ENCODE assay signal across 12 cellular contexts in the genomic region with DNA sequence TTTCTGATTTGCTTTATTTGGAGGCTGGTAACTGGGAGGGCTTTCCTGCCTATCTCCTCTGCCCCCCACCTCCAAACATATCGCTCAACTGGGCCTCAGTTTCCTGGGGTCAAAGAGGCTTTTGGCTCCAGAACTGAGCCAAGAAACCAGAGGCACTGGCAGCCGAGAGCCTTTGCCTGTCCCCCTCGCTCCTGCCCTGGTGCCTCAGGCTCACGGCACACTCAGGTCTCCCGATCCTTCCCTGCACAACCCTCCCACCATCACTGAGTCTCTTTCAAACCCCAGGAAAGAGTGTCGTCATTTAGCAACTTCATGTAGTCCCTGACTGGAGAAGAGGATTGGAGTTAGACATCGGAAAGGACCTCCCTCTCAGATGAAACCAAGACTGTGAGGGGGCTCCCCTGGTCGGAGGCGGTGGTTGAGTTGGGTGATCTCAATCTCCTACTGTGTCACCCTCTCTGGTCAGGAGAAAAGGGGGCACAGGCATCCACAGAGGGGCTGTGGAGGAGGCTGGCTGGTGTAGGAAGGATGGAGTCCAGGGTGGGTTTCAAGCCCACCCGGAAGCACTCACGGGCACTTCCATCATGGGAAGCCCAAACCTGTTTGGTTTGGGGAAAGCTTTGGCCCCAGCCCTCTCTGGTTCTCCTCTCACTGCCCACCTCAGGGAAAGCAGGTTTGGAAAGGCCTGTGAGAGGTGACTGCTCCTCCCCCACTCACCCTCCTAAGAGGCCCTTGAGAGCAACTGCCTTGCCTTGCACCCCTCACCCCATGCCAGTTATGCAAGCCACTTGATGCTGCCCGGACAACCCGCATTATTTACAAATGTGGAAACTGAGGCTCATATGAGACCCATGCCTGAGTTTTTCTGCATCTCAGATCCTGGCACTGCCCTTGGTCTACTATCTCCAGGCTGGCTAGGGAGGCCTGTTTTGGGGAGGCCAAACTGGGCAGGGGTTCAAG.
DNase-seq lines count a peak whose midpoint lies in the region; ATAC-seq and TF ChIP-seq lines count a peak whose summit lies in the region.
"Had no signal": no experiment of that assay in that cellular context is flagged by ENCODE, and none has a peak within 500 bp of the region (broad histone marks: within the 10 kb centered on the region; RNA-seq: fewer than 3 reads in every experiment).

No MANE protein-coding gene starts in this region.

- dilution Hi-C loops in IMR-90 (cut with HindIII; ENCODE audit: low sequenced_read_pairs, unreplicated experiment) = no loop called here

- H2BK15ac ChIP-seq in IMR-90 (ENCODE audit: low read depth, low read length) = no peak overlapping the region

- H3K27me3 ChIP-seq in IMR-90 (ENCODE audit: control insufficient read depth, insufficient read depth, low read length) (no peaks in the 10 kb centered on the region), duodenal mucosa (ENCODE audit: control insufficient read depth in 1 of 2, insufficient read depth in 2 of 2, low read length in 2 of 2) (no peaks in the 10 kb centered on the region), mucosa of rectum (ENCODE audit: control insufficient read depth in 2 of 2, insufficient read depth in 2 of 2, low read length in 2 of 2) (no peaks in the 10 kb centered on the region)
- H3K27me3 ChIP-seq: neural progenitor cell, SJSA1 had no signal

- in situ Hi-C loops in IMR-90 (cut with MboI; ENCODE audit: low sequenced_read_pairs) = no loop called here

- 0 out of 2 replicates have a peak overlapping the region, but pooled peaks have one; percentile 19 for H3K14ac ChIP-seq in IMR-90 (replicated peaks; ENCODE audit: low read depth, low read length)

- H3K9me3 ChIP-seq in IMR-90 (ENCODE audit: control insufficient read depth, insufficient read depth, low read length) = no peaks in the 10 kb centered on the region
- no peaks in the 10 kb centered on the region for H3K9me3 ChIP-seq in duodenal mucosa (ENCODE audit: control insufficient read depth in 1 of 2, low read length in 2 of 2)
- H3K9me3 ChIP-seq in mucosa of rectum (ENCODE audit: control insufficient read depth in 2 of 2, low read length in 2 of 2) = no peaks in the 10 kb centered on the region
- H3K9me3 ChIP-seq: SJSA1 had no signal

- no peak overlapping the region for H2AFZ ChIP-seq in IMR-90 (replicated peaks; ENCODE audit: low read length, poor library complexity)
- H2AFZ ChIP-seq: GM23338, neural progenitor cell had no signal

- H3K4me1 ChIP-seq in IMR-90 (ENCODE audit: control insufficient read depth, insufficient read depth, low read length) (peaks cover 50% of the 10 kb centered on the region), duodenal mucosa (ENCODE audit: control insufficient read depth in 1 of 2, insufficient read depth in 2 of 2, low read length in 2 of 2) (peaks cover 16 to 42% of the 10 kb centered on the region in 2 donors), mucosa of rectum (ENCODE audit: control insufficient read depth in 2 of 2, insufficient read depth in 2 of 2, low read length in 2 of 2) (peaks cover 15 to 23% of the 10 kb centered on the region in 2 donors)

- CTCF ChIA-PET in IMR-90 (lab: Yijun Ruan, JAX) = no interaction called here

- H3K27ac ChIP-seq in IMR-90 (ENCODE audit: insufficient read depth, low read length) (no peak overlapping the region), duodenal mucosa (ENCODE audit: low read depth, low read length) (peak overlapping the region; percentile 64), mucosa of rectum (ENCODE audit: low read depth in 2 of 2, low read length in 2 of 2) (peak overlapping the region; percentile 60 to 86), substantia nigra (ENCODE audit: low read depth, low read length, poor library complexity, severe bottlenecking) (peak overlapping the region; percentile 89)
- H3K27ac ChIP-seq: neural progenitor cell, SJSA1 had no signal

- no peak overlapping the region for H2BK5ac ChIP-seq in IMR-90 (ENCODE audit: low read depth, low read length, poor library complexity, severe bottlenecking)

- H3K79me1 ChIP-seq in IMR-90 (ENCODE audit: low read depth in 1 of 2, low read length in 2 of 2) = peaks cover 11 to 82% of the 10 kb centered on the region in 2 experiments

- no peak overlapping the region for H4K8ac ChIP-seq in IMR-90 (ENCODE audit: low read depth in 2 of 2, low read length in 2 of 2)

- WGBS in IMR-90 (ENCODE audit: extremely low coverage in 2 of 2, insufficient read length in 1 of 2), 2 experiments = 90% methylated on average over 4 of the region's 13 CpGs; no CpG with 5 or more reads in 1 of the 2 experiments

- intact Hi-C loops in IMR-90 (cut with micrococcal nuclease) = no loop called here

- H4K91ac ChIP-seq in IMR-90 (ENCODE audit: insufficient read depth, low read depth, low read length) = no peak overlapping the region

- H3K23ac ChIP-seq in IMR-90 (ENCODE audit: low read depth, low read length) = 0 out of 2 replicates have a peak overlapping the region, but pooled peaks have one; percentile 14

- TF ChIP-seq RAD21 in IMR-90 (IDR thresholded peaks at IDR 0.05; ENCODE audit: low read length) = no peak

- H2AK9ac ChIP-seq in IMR-90 (replicated peaks; ENCODE audit: low read depth, low read length, poor library complexity) = peak overlapping the region; percentile 48

- BruUV-seq in IMR-90 (replicated peaks; lab: Mats Ljungman, UMichigan) = no TSS peak

- TF ChIP-seq CTCF in IMR-90 (conservative IDR thresholded peaks at IDR 0.05; ENCODE audit: low read depth, low read length) = no peak

- H3K4ac ChIP-seq in IMR-90 (ENCODE audit: low read depth, low read length) = no peak overlapping the region

- TF ChIP-seq POLR2A in IMR-90 (IDR thresholded peaks at IDR 0.05; ENCODE audit: low read depth, low read length) = no peak

- POLR2A ChIA-PET in IMR-90 (lab: Charles Lee; ENCODE audit: unreplicated experiment) = no interaction called here

- H3K4me3 ChIP-seq in IMR-90 (ENCODE audit: insufficient read depth, low read depth, low read length) (no peak overlapping the region), duodenal mucosa (ENCODE audit: low read depth in 1 of 2, low read length in 2 of 2) (peak overlapping the region; percentile 10 to 28), mucosa of rectum (ENCODE audit: low read length in 2 of 2) (peak overlapping the region; percentile 11 to 42)
- H3K4me3 ChIP-seq: GM23338, neural progenitor cell, SJSA1 had no signal

- no peak overlapping the region for H4K5ac ChIP-seq in IMR-90 (ENCODE audit: low read depth, low read length)

- peaks cover 47% of the 10 kb centered on the region for H3K9me1 ChIP-seq in IMR-90 (ENCODE audit: insufficient read depth, low read length)

- no peak overlapping the region for H3K18ac ChIP-seq in IMR-90 (ENCODE audit: low read depth, low read length)

- no peak overlapping the region for H2BK20ac ChIP-seq in IMR-90 (ENCODE audit: low read depth, low read length)

- H3K56ac ChIP-seq in IMR-90 (ENCODE audit: extremely low read depth, insufficient read depth, low read length) = no peak overlapping the region

- H2BK120ac ChIP-seq in IMR-90 (ENCODE audit: low read depth, low read length) = no peak overlapping the region; the same call in 1 of the 2 replicates

- H4K20me1 ChIP-seq in IMR-90 (ENCODE audit: insufficient read depth, low read length) = peaks cover 37% of the 10 kb centered on the region

- H2AK5ac ChIP-seq in IMR-90 (ENCODE audit: low read depth, low read length) = peak overlapping the region; percentile 55

- DNase-seq in IMR-90 (no peak), substantia nigra (lab: John Stamatoyannopoulos, UW) (no peak), HCEC 1CT (no peak), GM19240 (ENCODE audit: insufficient read length, low spot score) (no peak), NCI-H69 (lab: John Stamatoyannopoulos, UW) (no peak)
- DNase-seq: NCI-H2029 treated with DMSO at 0.1 percent for 48 hours had no signal

- no peak for ATAC-seq in IMR-90 (ENCODE audit: low read depth)
- no peak for ATAC-seq in HG03565 (IDR thresholded peaks at IDR 0.05; ENCODE audit: unreplicated experiment)
- ATAC-seq: GM23338 had no signal

- H3K4me2 ChIP-seq in IMR-90 (ENCODE audit: low read depth, low read length) = no peak overlapping the region
- H3K4me2 ChIP-seq: GM23338, neural progenitor cell had no signal

- H3K9ac ChIP-seq in IMR-90 (ENCODE audit: low read depth, low read length) = no peak overlapping the region
- H3K9ac ChIP-seq in duodenal mucosa (ENCODE audit: low read depth in 1 of 2, low read length in 2 of 2) = peak overlapping the region in 1 of 2 donors; percentile 41
- peak overlapping the region; percentile 45 to 47 for H3K9ac ChIP-seq in mucosa of rectum (ENCODE audit: low read depth in 1 of 2, low read length in 2 of 2)
- H3K9ac ChIP-seq: neural progenitor cell had no signal

- H3K36me3 ChIP-seq in IMR-90 (ENCODE audit: control insufficient read depth, insufficient read depth, low read length) = peaks cover 4% of the 10 kb centered on the region; the same call in 1 of the 2 replicates
- H3K36me3 ChIP-seq in duodenal mucosa (ENCODE audit: control insufficient read depth in 1 of 2, insufficient read depth in 2 of 2, low read length in 2 of 2) = no peaks in the 10 kb centered on the region
- no peaks in the 10 kb centered on the region for H3K36me3 ChIP-seq in mucosa of rectum (ENCODE audit: control insufficient read depth in 2 of 2, insufficient read depth in 2 of 2, low read length in 2 of 2)
- H3K36me3 ChIP-seq: neural progenitor cell, SJSA1 had no signal

TF ChIP-seq in IMR-90, 13 proteins besides CTCF, POLR2A, EP300 and RAD21 (continues in another document):
- TF ChIP-seq MAZ (IDR thresholded peaks at IDR 0.05; ENCODE audit: borderline replicate concordance, low read depth, low read length) (no peak), MAFK (IDR thresholded peaks at IDR 0.05; ENCODE audit: low read depth, low read length) (no peak), RCOR1 (IDR thresholded peaks at IDR 0.05; ENCODE audit: insufficient replicate concordance, low read length) (no peak), CHD1 (IDR thresholded peaks at IDR 0.05; ENCODE audit: low read depth, low read length) (no peak), SMC3 (IDR thresholded peaks at IDR 0.05; ENCODE audit: low read depth, low read length) (no peak), BHLHE40 (IDR thresholded peaks at IDR 0.05; ENCODE audit: low read depth, low read length) (no peak), RFX5 (IDR thresholded peaks at IDR 0.05; ENCODE audit: low read depth, low read length) (no peak)
- TF ChIP-seq, protein P1, sequence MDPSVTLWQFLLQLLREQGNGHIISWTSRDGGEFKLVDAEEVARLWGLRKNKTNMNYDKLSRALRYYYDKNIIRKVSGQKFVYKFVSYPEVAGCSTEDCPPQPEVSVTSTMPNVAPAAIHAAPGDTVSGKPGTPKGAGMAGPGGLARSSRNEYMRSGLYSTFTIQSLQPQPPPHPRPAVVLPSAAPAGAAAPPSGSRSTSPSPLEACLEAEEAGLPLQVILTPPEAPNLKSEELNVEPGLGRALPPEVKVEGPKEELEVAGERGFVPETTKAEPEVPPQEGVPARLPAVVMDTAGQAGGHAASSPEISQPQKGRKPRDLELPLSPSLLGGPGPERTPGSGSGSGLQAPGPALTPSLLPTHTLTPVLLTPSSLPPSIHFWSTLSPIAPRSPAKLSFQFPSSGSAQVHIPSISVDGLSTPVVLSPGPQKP (IDR thresholded peaks at IDR 0.05; ENCODE audit: borderline replicate concordance, low read depth, low read length) = no peak
